In genomic region chr10:130689743-130690626, GRCh38 we compare ENCODE assay signal across 1 cellular context.
TF ChIP-seq lines count a peak whose summit lies in the region.

No MANE protein-coding gene starts in this region.

TF ChIP-seq in SK-N-SH, 30 proteins besides CTCF, POLR2A, EP300 and RAD21 (continued from another document):
- TF ChIP-seq MAX (IDR thresholded peaks at IDR 0.05; ENCODE audit: low read depth): no peak
